In the genomic region with DNA sequence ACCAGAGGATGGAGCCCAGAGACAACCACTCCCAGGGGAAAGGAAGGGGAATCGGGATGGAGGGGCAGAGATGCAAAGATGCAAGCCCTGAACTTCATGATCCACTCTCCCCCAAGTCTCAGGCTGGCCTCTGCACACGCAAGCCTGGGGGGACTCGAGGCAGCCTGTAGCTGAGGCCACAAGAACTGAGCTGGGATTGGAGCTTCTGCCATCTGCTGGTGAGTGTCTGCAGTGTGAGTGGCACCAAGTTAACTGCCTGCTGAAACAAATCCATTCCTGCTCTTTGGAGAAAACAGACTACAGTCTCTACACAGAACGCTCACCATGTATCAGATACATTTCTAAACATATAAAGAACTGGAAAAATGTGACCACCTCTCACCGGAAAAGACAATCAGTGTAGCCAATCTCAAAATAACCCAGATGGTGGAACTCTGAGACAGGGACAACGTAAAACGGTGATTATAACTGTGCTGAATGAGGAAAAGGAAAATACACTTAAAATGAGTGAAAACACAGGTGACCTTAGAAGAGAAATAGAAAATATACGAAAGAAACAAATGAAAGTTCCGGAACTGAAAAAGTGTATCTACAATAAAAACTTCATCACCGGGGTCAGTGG, we compare ENCODE assay signal across 8 cellular contexts.
A peak's percentile ranks its signal among the peaks of the same experiment; 100 is the strongest.
DNase-seq lines count a peak whose midpoint lies in the region; ATAC-seq and TF ChIP-seq lines count a peak whose summit lies in the region.

No MANE protein-coding gene starts in this region.

- H3K27ac Mint-ChIP-seq in activated T-cell treated with anti-CD3 and anti-CD28 coated beads, Interleukin-2, amount 50 U/mL, for 72 hours, result peak overlapping the region; percentile 68

- H3K36me3 Mint-ChIP-seq in activated T-cell treated with anti-CD3 and anti-CD28 coated beads, Interleukin-2, amount 50 U/mL, for 72 hours (ENCODE audit: insufficient read depth in 2 of 2), result peaks cover 19 to 43% of the 10 kb centered on the region in 2 donors

- H3K27me3 Mint-ChIP-seq in activated T-cell treated with anti-CD3 and anti-CD28 coated beads, Interleukin-2, amount 50 U/mL, for 72 hours (ENCODE audit: low read depth), result no peaks in the 10 kb centered on the region

- DNase-seq in AG09319 (ENCODE audit: extremely low read depth, low read depth), result peak; percentile 16
- DNase-seq in GM13977 (ENCODE audit: low spot score), result peak; percentile 75
- peak; percentile 30 to 33 for DNase-seq in NOMO-1 (lab: John Stamatoyannopoulos, UW; ENCODE audit: unreplicated experiment in 2 of 2)
- DNase-seq in activated T-cell treated with anti-CD3 and anti-CD28 coated beads, Interleukin-2, amount 50 U/mL, for 72 hours, result peak in 1 of 2 donors; percentile 47
- DNase-seq in fibroblast of the conjunctiva (ENCODE audit: low read depth), result peak; percentile 59
- DNase-seq in non-pigmented ciliary epithelial cell (ENCODE audit: low read depth), result peak; percentile 43
- DNase-seq in occipital lobe (lab: John Stamatoyannopoulos, UW), result no peak

- peaks cover 2 to 6% of the 10 kb centered on the region in 2 donors for H3K9me3 Mint-ChIP-seq in activated T-cell treated with anti-CD3 and anti-CD28 coated beads, Interleukin-2, amount 50 U/mL, for 72 hours

- H3K4me3 Mint-ChIP-seq in activated T-cell treated with anti-CD3 and anti-CD28 coated beads, Interleukin-2, amount 50 U/mL, for 72 hours, result no peak overlapping the region

- in situ Hi-C loops in GM13977 (cut with MboI; ENCODE audit: low pct_unique_long_range_greater_than_20kb, low sequenced_read_pairs, unreplicated experiment), result loop anchor here (5.0 to 25.0 kb wide), 3 partner anchors 139 to 749 kb away; a partner anchor contains a TSS

- peak; percentile 62 to 69 for ATAC-seq in activated T-cell treated with anti-CD3 and anti-CD28 coated beads, Interleukin-2, amount 50 U/mL, for 72 hours (replicated peaks in 1 of 2)
- no peak for ATAC-seq in GM21723 (IDR thresholded peaks at IDR 0.05; ENCODE audit: unreplicated experiment)

- TF ChIP-seq CTCF in AG09319 (IDR thresholded peaks at IDR 0.05; ENCODE audit: low read depth, low read length), result peak; percentile 85
- peak; percentile 72 for TF ChIP-seq CTCF in GM13977 (IDR thresholded peaks at IDR 0.05; ENCODE audit: extremely low read depth, insufficient read depth, missing control alignments)

- H3K4me1 Mint-ChIP-seq in activated T-cell treated with anti-CD3 and anti-CD28 coated beads, Interleukin-2, amount 50 U/mL, for 72 hours (ENCODE audit: low read depth), result peaks cover 16% of the 10 kb centered on the region
